In genomic region chr5:33509036-33509435, GRCh38 we compare ENCODE assay signal across 1 cellular context.
TF ChIP-seq lines count a peak whose summit lies in the region.

No MANE protein-coding gene starts in this region.

TF ChIP-seq in IMR-90, 13 proteins besides CTCF, POLR2A, EP300 and RAD21 (continued from another document):
- no peak for TF ChIP-seq RCOR1 (IDR thresholded peaks at IDR 0.05; ENCODE audit: insufficient replicate concordance, low read length)
- TF ChIP-seq MAFK (IDR thresholded peaks at IDR 0.05; ENCODE audit: low read depth, low read length), result no peak
